In the genomic region with DNA sequence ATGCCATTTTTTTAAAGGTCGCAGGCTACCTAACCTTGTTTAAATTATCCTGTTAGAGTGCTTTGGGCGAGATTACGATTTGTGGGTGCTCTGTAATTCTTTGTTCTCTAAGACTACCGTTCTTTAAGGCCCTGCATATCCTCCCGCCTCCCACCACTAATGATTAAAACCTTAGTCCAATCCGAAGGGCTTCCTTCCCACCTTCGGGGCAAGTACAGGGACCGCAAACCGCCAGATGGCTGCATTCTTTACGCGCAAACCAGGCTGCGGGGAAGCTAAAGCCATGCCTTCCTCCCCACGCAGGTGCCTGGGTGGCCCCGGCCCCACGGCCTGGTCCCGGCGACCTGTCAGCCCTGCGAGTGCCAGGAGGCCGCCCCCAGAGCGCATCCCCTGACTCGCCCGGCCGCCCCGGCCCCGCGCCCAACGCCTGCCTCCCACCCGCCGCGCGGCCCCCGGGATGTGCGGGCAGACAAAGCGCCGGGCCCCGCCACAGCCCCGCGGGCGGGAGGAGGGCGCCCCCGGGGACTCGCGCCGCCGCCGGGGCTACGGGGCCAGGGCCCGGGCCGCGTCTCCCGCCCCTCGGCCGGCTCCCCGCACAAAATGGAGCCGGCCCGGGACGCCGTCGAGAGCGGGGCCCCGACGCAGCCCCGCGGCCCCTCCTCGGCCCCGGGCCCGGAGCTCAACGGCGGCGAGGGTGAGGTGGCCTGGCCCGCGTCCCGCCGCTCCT, we compare ENCODE assay signal across 8 cellular contexts. TPM values are rescaled to one million over a fixed set of nuclear protein-coding genes. Genes with fewer than 3 reads are reported as not detected.
DNase-seq lines count a peak whose midpoint lies in the region; ATAC-seq and TF ChIP-seq lines count a peak whose summit lies in the region.

No MANE protein-coding gene starts in this region.

- H3K27me3 ChIP-seq in Peyer's patch (no peaks in the 10 kb centered on the region), subcutaneous abdominal adipose tissue (ENCODE audit: control insufficient read depth in 5 of 5, insufficient read depth in 4 of 5, low read length in 5 of 5) (no peaks in the 10 kb centered on the region)

- H3K4me3 Mint-ChIP-seq in nephron progenitor cell: peak overlapping the region; percentile 91

- peaks cover 4% of the 10 kb centered on the region for H3K27me3 Mint-ChIP-seq in nephron progenitor cell (ENCODE audit: low read depth, poor library complexity)

- H3K9me3 ChIP-seq in Peyer's patch: no peaks in the 10 kb centered on the region
- H3K9me3 ChIP-seq in subcutaneous abdominal adipose tissue (ENCODE audit: control insufficient read depth in 5 of 5, low read length in 5 of 5): no peaks in the 10 kb centered on the region

- H3K27ac Mint-ChIP-seq in nephron progenitor cell: peak overlapping the region; percentile 94

- TF ChIP-seq POLR2A in Peyer's patch (IDR thresholded peaks at IDR 0.05): no peak

- ATAC-seq in GM18909 (IDR thresholded peaks at IDR 0.05; ENCODE audit: poor library complexity, unreplicated experiment) (peak; percentile 35), HG03135 (IDR thresholded peaks at IDR 0.05; ENCODE audit: unreplicated experiment) (peak; percentile 30)

- DNase-seq in AG09319 (ENCODE audit: extremely low read depth, low read depth) (peak; percentile 20), Peyer's patch (peak; percentile 28 to 67 (median 61)), fibroblast of the aortic adventitia (ENCODE audit: low read depth) (peak; percentile 41), nephron progenitor cell (peak; percentile 68)
- DNase-seq in activated effector memory CD4-positive, alpha-beta T cell treated with Interleukin-2 at 50 U/mL for 16 hours: peak; percentile 36

- peaks cover 12% of the 10 kb centered on the region for H3K4me1 Mint-ChIP-seq in nephron progenitor cell

- H3K4me1 ChIP-seq in Peyer's patch (peaks cover 0 to 19% (median 8%) of the 10 kb centered on the region in 4 donors), subcutaneous abdominal adipose tissue (ENCODE audit: control insufficient read depth in 5 of 5, insufficient read depth in 5 of 5, low read length in 5 of 5) (peaks cover 4 to 30% (median 26%) of the 10 kb centered on the region in 5 donors)

- H3K9ac ChIP-seq in subcutaneous abdominal adipose tissue (ENCODE audit: low read length in 5 of 5): peak overlapping the region; percentile 50 to 97 (median 88)

- peaks cover 0 to 7% (median 0%) of the 10 kb centered on the region in 3 donors for H3K36me3 ChIP-seq in Peyer's patch
- H3K36me3 ChIP-seq in subcutaneous abdominal adipose tissue (ENCODE audit: control insufficient read depth in 5 of 5, insufficient read depth in 5 of 5, low read length in 5 of 5): peaks cover 4 to 17% (median 10%) of the 10 kb centered on the region in 5 donors

- no peak for TF ChIP-seq CTCF in AG09319 (IDR thresholded peaks at IDR 0.05; ENCODE audit: low read depth, low read length)
- TF ChIP-seq CTCF in Peyer's patch (IDR thresholded peaks at IDR 0.05): no peak
- TF ChIP-seq CTCF in fibroblast of the aortic adventitia (IDR thresholded peaks at IDR 0.05; ENCODE audit: insufficient read depth, low read length): no peak
- TF ChIP-seq CTCF in nephron progenitor cell (IDR thresholded peaks at IDR 0.05): no peak

- H3K27ac ChIP-seq in Peyer's patch: peak overlapping the region; percentile 86 to 97 (median 88)
- H3K27ac ChIP-seq in subcutaneous abdominal adipose tissue (ENCODE audit: low read depth, low read length): peak overlapping the region; percentile 67

- H3K4me3 ChIP-seq in Peyer's patch: peak overlapping the region; percentile 77 to 89 (median 81)
- peak overlapping the region; percentile 90 for H3K4me3 ChIP-seq in fibroblast of the aortic adventitia (ENCODE audit: low read depth, low read length)
- H3K4me3 ChIP-seq in subcutaneous abdominal adipose tissue (ENCODE audit: low read depth in 1 of 5, low read length in 5 of 5): peak overlapping the region; percentile 75 to 91 (median 85)

- H3K36me3 Mint-ChIP-seq in nephron progenitor cell (ENCODE audit: low read depth): peaks cover 4% of the 10 kb centered on the region

- H3K9me3 Mint-ChIP-seq in nephron progenitor cell: no peaks in the 10 kb centered on the region

RNA-seq across cellular contexts. Expression of a gene that starts 0.7 kb away (rescaled TPM):
- total RNA-seq in Peyer's patch (10 to 100 TPM in 3 of 4 donors, 1 to 10 TPM in 1; 9.1 to 25.6 (median 19.4) TPM), fibroblast of the aortic adventitia (ENCODE audit: low replicate concordance) (20.2 and 43.7 TPM in 2 replicates)

Comparison
In these comparisons a context has a peak if more than half of its experiments do, and no peak if none do; other contexts are left out.
1. Peak in every context shown above with its lines: DNase-seq, ATAC-seq, H3K4me3 ChIP-seq and H3K27ac ChIP-seq.